ENCODE assay signal across 1 cellular context in genomic region chr3:160038862-160039562, GRCh38.
TF ChIP-seq lines count a peak whose summit lies in the region.

No MANE protein-coding gene starts in this region.

TF ChIP-seq in H1, 55 proteins besides CTCF, POLR2A, EP300 and RAD21 (continued from another document):
- TF ChIP-seq, protein P1, sequence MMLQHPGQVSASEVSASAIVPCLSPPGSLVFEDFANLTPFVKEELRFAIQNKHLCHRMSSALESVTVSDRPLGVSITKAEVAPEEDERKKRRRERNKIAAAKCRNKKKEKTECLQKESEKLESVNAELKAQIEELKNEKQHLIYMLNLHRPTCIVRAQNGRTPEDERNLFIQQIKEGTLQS (IDR thresholded peaks at IDR 0.05; ENCODE audit: insufficient read depth, low read depth, low read length) = no peak
- no peak for TF ChIP-seq NRF1 (IDR thresholded peaks at IDR 0.05; ENCODE audit: low read depth, low read length)
- no peak for TF ChIP-seq GTF2F1 (IDR thresholded peaks at IDR 0.05; ENCODE audit: borderline replicate concordance, low read depth, low read length)
- no peak for TF ChIP-seq RXRA (IDR thresholded peaks at IDR 0.05; ENCODE audit: insufficient read depth, low read depth, low read length)
- no peak for TF ChIP-seq CREB1 (IDR thresholded peaks at IDR 0.05)
- TF ChIP-seq CBX5 (IDR thresholded peaks at IDR 0.05; ENCODE audit: low read depth, low read length) = no peak
